Comparison of ENCODE assay signal across 8 cellular contexts in genomic region chr11:61187505-61188130, GRCh38. TPM values are rescaled to one million over a fixed set of nuclear protein-coding genes. Genes with fewer than 3 reads are reported as not detected.
DNase-seq lines count a peak whose midpoint lies in the region; ATAC-seq, FAIRE-seq and TF ChIP-seq lines count a peak whose summit lies in the region.

No MANE protein-coding gene starts in this region.

- H3K36me3 ChIP-seq in K562 (ENCODE audit: control insufficient read depth, insufficient read depth, low read length), result no peaks in the 10 kb centered on the region
- no peaks in the 10 kb centered on the region for H3K36me3 ChIP-seq in spleen

- H2AFZ ChIP-seq in K562 (ENCODE audit: low read depth, low read length), result no peak overlapping the region

- TF ChIP-seq RAD21 in K562 (CRISPR knock-in tag; conservative IDR thresholded peaks at IDR 0.05 in 1 of 2, IDR thresholded peaks at IDR 0.05 in 1 of 2), result peak; percentile 77 to 88

- no peak overlapping the region for H3K9ac ChIP-seq in K562 (ENCODE audit: insufficient read depth in 1 of 2, low read depth in 2 of 2, low read length in 2 of 2)

- peaks cover 7 to 9% of the 10 kb centered on the region in 2 experiments; a peak in 3 of 5 replicates for H3K27me3 ChIP-seq in K562 (ENCODE audit: control insufficient read depth in 2 of 2, insufficient read depth in 2 of 2, low read length in 2 of 2)
- H3K27me3 ChIP-seq in spleen (replicated peaks in 1 of 7), result no peaks in the 10 kb centered on the region

- ATAC-seq in K562, result peak; percentile 96
- no peak for ATAC-seq in GM21786 (IDR thresholded peaks at IDR 0.05; ENCODE audit: unreplicated experiment)

- H3K4me1 ChIP-seq in K562 (replicated peaks in 1 of 2; ENCODE audit: control insufficient read depth in 2 of 2, insufficient read depth in 2 of 2, low read length in 2 of 2), result no peaks in the 10 kb centered on the region; a peak in 1 of 5 replicates
- peaks cover 0 to 8% (median 6%) of the 10 kb centered on the region in 6 donors for H3K4me1 ChIP-seq in spleen

- no peak for TF ChIP-seq EP300 in K562 (IDR thresholded peaks at IDR 0.05; ENCODE audit: low read length)

- CTCF ChIA-PET in K562 (lab: Yijun Ruan, JAX; ENCODE audit: low intra/inter-chr PET ratio), result interaction anchor here (0.7 to 1.9 kb wide), 5 partner anchors 58 to 412 kb away, joined by 5 to 19 read pairs (median 5); no protein-coding TSS in a partner anchor

- POLR2A ChIA-PET in K562 (lab: Yijun Ruan, JAX), result interaction anchor here (0.6 kb wide), 1 partner anchor 222 kb away, joined by 3 read pairs; no protein-coding TSS in a partner anchor

- TF ChIP-seq POLR2A in K562 (conservative IDR thresholded peaks at IDR 0.05) (no peak), spleen (IDR thresholded peaks at IDR 0.05) (no peak)

- 43% methylated on average over 11 of the region's 11 CpGs for WGBS in K562 (ENCODE audit: insufficient coverage, low coverage, missing lambda C conversion rate)
- WGBS in spleen, 5 donors, result 42 to 46% (median 43%) methylated on average over 11 of the region's 11 CpGs

- peak; percentile 88 for TF ChIP-seq CTCF in GM20000 (IDR thresholded peaks at IDR 0.05; ENCODE audit: extremely low read depth, missing control alignments)
- TF ChIP-seq CTCF in K562 (IDR thresholded peaks at IDR 0.05 in 2 of 3, conservative IDR thresholded peaks at IDR 0.05 in 1 of 3; ENCODE audit: insufficient read depth in 2 of 3, low read depth in 1 of 3, low read length in 3 of 3), result peak; percentile 92 to 94 (median 94)
- peak; percentile 65 to 93 (median 88) for TF ChIP-seq CTCF in spleen (IDR thresholded peaks at IDR 0.05 in 8 of 11, conservative IDR thresholded peaks at IDR 0.05 in 3 of 11)

- no peaks in the 10 kb centered on the region for H3K9me1 ChIP-seq in K562 (ENCODE audit: control insufficient read depth, insufficient read depth, low read length)

- H3K4me2 ChIP-seq in K562 (ENCODE audit: insufficient read depth, low read length), result no peak overlapping the region

- H3K4me3 ChIP-seq in K562, result no peak overlapping the region
- H3K4me3 ChIP-seq in spleen, result no peak overlapping the region

- BruUV-seq in K562 (replicated peaks; lab: Mats Ljungman, UMichigan), result no TSS peak

- intact Hi-C loops in K562 (cut with micrococcal nuclease), result loop anchor here (1.0 to 5.0 kb wide), 4 partner anchors 58 to 412 kb away; no protein-coding TSS in a partner anchor
- intact Hi-C loops in spleen (cut with DNase I; ENCODE audit: low total_unique reads), result no loop called here

- H3K9me3 ChIP-seq in K562 (replicated peaks; ENCODE audit: control insufficient read depth, insufficient read depth, low read depth, low read length) (no peaks in the 10 kb centered on the region), spleen (no peaks in the 10 kb centered on the region)

- in situ Hi-C loops in K562 (cut with MboI), result no loop called here

- H3K27ac ChIP-seq in K562 (ENCODE audit: extremely low read depth, low read depth, low read length) (no peak overlapping the region), spleen (no peak overlapping the region)

- no peaks in the 10 kb centered on the region for H4K20me1 ChIP-seq in K562 (replicated peaks; ENCODE audit: control insufficient read depth, insufficient read depth, low read length)

- FAIRE-seq in K562 (lab: Jason Lieb, UNC), result peak; percentile 85

- H3K79me2 ChIP-seq in K562 (ENCODE audit: control insufficient read depth, insufficient read depth, low read length), result no peaks in the 10 kb centered on the region

- peak; percentile 82 for DNase-seq in AG08395 (ENCODE audit: low spot score)
- DNase-seq in GM20000 (ENCODE audit: low spot score), result peak; percentile 79
- DNase-seq in NCI-H2107 treated with DMSO at 0.1 percent for 48 hours (lab: John Stamatoyannopoulos, UW; ENCODE audit: unreplicated experiment), result peak; percentile 66
- peak; percentile 60 for DNase-seq in UCSD-AML1 (lab: John Stamatoyannopoulos, UW; ENCODE audit: unreplicated experiment)
- peak; percentile 73 to 86 (median 80) for DNase-seq in K562 (ENCODE audit: extremely low read depth in 1 of 4, low spot score in 3 of 4)
- peak; percentile 82 for DNase-seq in iPS-NIHi11 (ENCODE audit: low spot score)
- peak; percentile 82 for DNase-seq in spleen

RNA-seq across cellular contexts. Expression of gene PGA3, which starts 15.7 kb away (rescaled TPM):
- not detected in 2 replicates for total RNA-seq in K562 (2011; cell fraction: chromatin; rRNA removed; ENCODE audit: low replicate concordance)
- not detected in 2 replicates for total RNA-seq in K562 (2011; cell fraction: nucleolus; rRNA removed)
- not detected in 2 replicates for total RNA-seq in K562 (2011; cell fraction: nucleoplasm; rRNA removed)
- 0.18 TPM in 1 of 2 replicates, not detected in the other for total RNA-seq in K562 (2014; rRNA removed)
- total RNA-seq in K562 (2014; rRNA removed; fragmentation: Illumina TruSeq; extraction: Trizol), result 0.15 TPM in 1 of 2 replicates, not detected in the other
- not detected in 2 replicates for total RNA-seq in K562 (2015; rRNA removed; fragmentation: Illumina TruSeq; extraction: Trizol)
- total RNA-seq in K562 (2021), result 0.18 and 0.51 TPM in 2 replicates
- not detected in 2 replicates for polyA plus RNA-seq in K562 (2011; rRNA removed)
- not detected in 2 replicates for polyA plus RNA-seq in K562 (2011; cell fraction: cytosol; rRNA removed)
- polyA plus RNA-seq in K562 (2011; cell fraction: nucleus; rRNA removed), result 0.26 TPM in 1 of 2 replicates, not detected in the other
- not detected in 2 replicates for polyA plus RNA-seq in K562 (2012)
- not detected in 2 replicates for polyA plus RNA-seq in K562 (2014; fragmentation: Illumina TruSeq; extraction: Trizol)
- not detected for polyA plus RNA-seq in K562 (2014; fragmentation: Nextera tagmentation; extraction: Ambion mirVana)
- polyA plus RNA-seq in K562 (2014; rRNA removed), result not detected in 2 replicates
- not detected in 2 replicates for polyA minus RNA-seq in K562 (2011; rRNA and poly(A)+ RNA removed)
- polyA minus RNA-seq in K562 (2011; cell fraction: cytosol; rRNA and poly(A)+ RNA removed), result not detected in 2 replicates
- not detected in 2 replicates for polyA minus RNA-seq in K562 (2011; cell fraction: nucleus; rRNA and poly(A)+ RNA removed)
- total RNA-seq in spleen, result 1 to 10 TPM in 2 of 7 donors, under 1 TPM in 2, not detected in 3; 0.37 to 2.6 (median 1.2) TPM
- polyA plus RNA-seq in spleen, result under 1 TPM; 0.33 to 0.61 (median 0.54) TPM

RNA-seq across cellular contexts. Expression of gene VPS37C, which starts 26.4 kb away (rescaled TPM):
- 39.7 and 60.4 TPM in 2 replicates for total RNA-seq in K562 (2011; cell fraction: chromatin; rRNA removed; ENCODE audit: low replicate concordance)
- 29.2 and 34.2 TPM in 2 replicates for total RNA-seq in K562 (2011; cell fraction: nucleolus; rRNA removed)
- total RNA-seq in K562 (2011; cell fraction: nucleoplasm; rRNA removed), result 49.8 and 67.2 TPM in 2 replicates
- total RNA-seq in K562 (2014; rRNA removed) (12.4 and 17.3 TPM in 2 replicates), K562 (2014; rRNA removed; fragmentation: Illumina TruSeq; extraction: Trizol) (6.7 and 7.1 TPM in 2 replicates), K562 (2015; rRNA removed; fragmentation: Illumina TruSeq; extraction: Trizol) (10.7 and 10.8 TPM in 2 replicates), K562 (2021) (23.9 and 29.8 TPM in 2 replicates), spleen (10 to 100 TPM; 15.7 to 32.3 (median 23.5) TPM)
- polyA plus RNA-seq in K562 (2011; rRNA removed) (11.5 and 15.1 TPM in 2 replicates), K562 (2014; fragmentation: Illumina TruSeq; extraction: Trizol) (12.8 and 17.1 TPM in 2 replicates), K562 (2014; fragmentation: Nextera tagmentation; extraction: Ambion mirVana) (under 1 TPM; 0.62 to 0.96 TPM), K562 (2014; rRNA removed) (16.4 and 18.2 TPM in 2 replicates), spleen (10 to 100 TPM in 1 of 3 donors, 1 to 10 TPM in 2; 6.1 to 15.9 (median 8.9) TPM)
- 11.9 and 17.4 TPM in 2 replicates for polyA plus RNA-seq in K562 (2011; cell fraction: cytosol; rRNA removed)
- 21.3 and 30.6 TPM in 2 replicates for polyA plus RNA-seq in K562 (2011; cell fraction: nucleus; rRNA removed)
- 15.8 and 22.0 TPM in 2 replicates for polyA plus RNA-seq in K562 (2012)
- polyA minus RNA-seq in K562 (2011; rRNA and poly(A)+ RNA removed), result 7.0 and 7.7 TPM in 2 replicates
- polyA minus RNA-seq in K562 (2011; cell fraction: cytosol; rRNA and poly(A)+ RNA removed), result 8.0 and 9.2 TPM in 2 replicates
- polyA minus RNA-seq in K562 (2011; cell fraction: nucleus; rRNA and poly(A)+ RNA removed), result 9.4 and 13.2 TPM in 2 replicates

RNA-seq across cellular contexts. Expression of gene PGA4, which starts 34.5 kb away (rescaled TPM):
- total RNA-seq in K562 (2011; cell fraction: chromatin; rRNA removed; ENCODE audit: low replicate concordance), result not detected in 2 replicates
- not detected in 2 replicates for total RNA-seq in K562 (2011; cell fraction: nucleolus; rRNA removed)
- total RNA-seq in K562 (2011; cell fraction: nucleoplasm; rRNA removed), result not detected in 2 replicates
- total RNA-seq in K562 (2014; rRNA removed), result not detected in 2 replicates
- total RNA-seq in K562 (2014; rRNA removed; fragmentation: Illumina TruSeq; extraction: Trizol), result not detected in 2 replicates
- not detected in 2 replicates for total RNA-seq in K562 (2015; rRNA removed; fragmentation: Illumina TruSeq; extraction: Trizol)
- total RNA-seq in K562 (2021), result not detected in 2 replicates
- not detected in 2 replicates for polyA plus RNA-seq in K562 (2011; rRNA removed)
- polyA plus RNA-seq in K562 (2011; cell fraction: cytosol; rRNA removed), result not detected in 2 replicates
- polyA plus RNA-seq in K562 (2011; cell fraction: nucleus; rRNA removed), result not detected in 2 replicates
- polyA plus RNA-seq in K562 (2012), result not detected in 2 replicates
- polyA plus RNA-seq in K562 (2014; fragmentation: Illumina TruSeq; extraction: Trizol), result not detected in 2 replicates
- not detected for polyA plus RNA-seq in K562 (2014; fragmentation: Nextera tagmentation; extraction: Ambion mirVana)
- polyA plus RNA-seq in K562 (2014; rRNA removed), result not detected in 2 replicates
- not detected in 2 replicates for polyA minus RNA-seq in K562 (2011; rRNA and poly(A)+ RNA removed)
- not detected in 2 replicates for polyA minus RNA-seq in K562 (2011; cell fraction: cytosol; rRNA and poly(A)+ RNA removed)
- polyA minus RNA-seq in K562 (2011; cell fraction: nucleus; rRNA and poly(A)+ RNA removed), result not detected in 2 replicates
- total RNA-seq in spleen, result 10 to 100 TPM in 1 of 7 donors, 1 to 10 TPM in 5, not detected in 1; 1.2 to 12.2 (median 2.3) TPM
- polyA plus RNA-seq in spleen, result 1 to 10 TPM in 1 of 3 donors, under 1 TPM in 2; 0.36 to 1.6 (median 0.93) TPM

RNA-seq across cellular contexts. Expression of gene PGA5, which starts 53.4 kb away (rescaled TPM):
- not detected in 2 replicates for total RNA-seq in K562 (2011; cell fraction: chromatin; rRNA removed; ENCODE audit: low replicate concordance)
- total RNA-seq in K562 (2011; cell fraction: nucleolus; rRNA removed), result not detected in 2 replicates
- total RNA-seq in K562 (2011; cell fraction: nucleoplasm; rRNA removed), result not detected in 2 replicates
- total RNA-seq in K562 (2014; rRNA removed) (not detected in 2 replicates), K562 (2014; rRNA removed; fragmentation: Illumina TruSeq; extraction: Trizol) (not detected in 2 replicates), K562 (2015; rRNA removed; fragmentation: Illumina TruSeq; extraction: Trizol) (not detected in 2 replicates), K562 (2021) (not detected in 2 replicates), spleen (1 to 10 TPM in 5 of 7 donors, under 1 TPM in 1, not detected in 1; 0.42 to 3.3 (median 1.7) TPM)
- polyA plus RNA-seq in K562 (2011; rRNA removed) (not detected in 2 replicates), K562 (2014; fragmentation: Illumina TruSeq; extraction: Trizol) (not detected in 2 replicates), K562 (2014; fragmentation: Nextera tagmentation; extraction: Ambion mirVana) (not detected), K562 (2014; rRNA removed) (not detected in 2 replicates), spleen (under 1 TPM; 0.06 to 0.51 (median 0.46) TPM)
- not detected in 2 replicates for polyA plus RNA-seq in K562 (2011; cell fraction: cytosol; rRNA removed)
- 0.20 TPM in 1 of 2 replicates, not detected in the other for polyA plus RNA-seq in K562 (2011; cell fraction: nucleus; rRNA removed)
- polyA plus RNA-seq in K562 (2012), result not detected in 2 replicates
- not detected in 2 replicates for polyA minus RNA-seq in K562 (2011; rRNA and poly(A)+ RNA removed)
- polyA minus RNA-seq in K562 (2011; cell fraction: cytosol; rRNA and poly(A)+ RNA removed), result not detected in 2 replicates
- polyA minus RNA-seq in K562 (2011; cell fraction: nucleus; rRNA and poly(A)+ RNA removed), result not detected in 2 replicates
